ENCODE assay signal across 9 cellular contexts in genomic region chr1:156661932-156662587, GRCh38. TPM values are rescaled to one million over a fixed set of nuclear protein-coding genes. Genes with fewer than 3 reads are reported as not detected.
DNase-seq lines count a peak whose midpoint lies in the region; ATAC-seq and TF ChIP-seq lines count a peak whose summit lies in the region.
"Had no signal": no experiment of that assay in that cellular context is flagged by ENCODE, and none has a peak within 500 bp of the region (broad histone marks: within the 10 kb centered on the region; RNA-seq: fewer than 3 reads in every experiment).

No MANE protein-coding gene starts in this region.

- no peak overlapping the region for H3K9ac ChIP-seq in liver (ENCODE audit: low read depth in 1 of 2, low read length in 2 of 2)

- TF ChIP-seq CTCF in liver (IDR thresholded peaks at IDR 0.05; ENCODE audit: low read depth, low read length, missing input control) (no peak), upper lobe of right lung (IDR thresholded peaks at IDR 0.05) (no peak)

- TF ChIP-seq RAD21 in liver (IDR thresholded peaks at IDR 0.05), result no peak

- H3K27me3 ChIP-seq in liver (ENCODE audit: control insufficient read depth in 4 of 4, insufficient read depth in 4 of 4, low read length in 3 of 4), result peaks cover 0 to 2% (median under 1%) of the 10 kb centered on the region in 4 donors
- H3K27me3 ChIP-seq in upper lobe of right lung, result peaks cover 2% of the 10 kb centered on the region

- no peak for DNase-seq in activated CD4-positive, alpha-beta memory T cell treated with anti-CD3 and anti-CD28 coated beads, Interleukin-2, amount 10 ng/mL, durations not matched to agents 7 days and 5 days
- DNase-seq in activated CD4-positive, alpha-beta memory T cell treated with anti-CD3 and anti-CD28 coated beads for 36 hours, result no peak
- peak in 47 of 56 donors; percentile 22 to 87 (median 58) for DNase-seq in amygdala (lab: John Stamatoyannopoulos, UW)
- no peak for DNase-seq in upper lobe of right lung
- no peak for DNase-seq in NCI-H1694 treated with DMSO at 0.1 percent for 48 hours (lab: John Stamatoyannopoulos, UW)
- DNase-seq in NK-92 treated with Interleukin-12 subunit alpha and Interleukin-12 subunit beta, amount 100 ng/mL, for 24 hours (lab: John Stamatoyannopoulos, UW), result no peak

- H3K4me3 ChIP-seq in liver (ENCODE audit: low read depth in 1 of 3, low read length in 3 of 3) (no peak overlapping the region), upper lobe of right lung (no peak overlapping the region)

- POLR2A ChIA-PET in activated CD4-positive, alpha-beta memory T cell treated with anti-CD3 and anti-CD28 coated beads, Interleukin-2, amount 10 ng/mL, durations not matched to agents 7 days and 5 days (lab: Charles Lee), result interaction anchor here (0.8 to 2.6 kb wide), 10 partner anchors 10 to 161 kb away, joined by 3 to 17 read pairs (median 4); partner anchors contain the start of genes ISG20L2, MEF2D, METTL25B and NES
- POLR2A ChIA-PET in activated CD4-positive, alpha-beta memory T cell treated with anti-CD3 and anti-CD28 coated beads for 36 hours (lab: Charles Lee), result interaction anchor here (0.7 to 1.3 kb wide), 3 partner anchors 14 to 67 kb away, joined by 3 read pairs; partner anchors contain the start of gene ISG20L2

- intact Hi-C loops in activated CD4-positive, alpha-beta memory T cell treated with anti-CD3 and anti-CD28 coated beads for 36 hours (cut with micrococcal nuclease), result loop anchor here (2.0 kb wide), 1 partner anchor 43 kb away; the partner anchor contains the start of gene CRABP2
- intact Hi-C loops in upper lobe of right lung (cut with DNase I), result no loop called here

- peaks cover 74% of the 10 kb centered on the region for H3K4me1 Mint-ChIP-seq in activated CD4-positive, alpha-beta memory T cell treated with anti-CD3 and anti-CD28 coated beads, Interleukin-2, amount 10 ng/mL, durations not matched to agents 7 days and 5 days
- H3K4me1 Mint-ChIP-seq in activated CD4-positive, alpha-beta memory T cell treated with anti-CD3 and anti-CD28 coated beads for 36 hours (ENCODE audit: low read depth), result peaks cover 32% of the 10 kb centered on the region

- 62% methylated on average over 8 of the region's 8 CpGs for WGBS in liver

- H3K9me3 Mint-ChIP-seq in activated CD4-positive, alpha-beta memory T cell treated with anti-CD3 and anti-CD28 coated beads, Interleukin-2, amount 10 ng/mL, durations not matched to agents 7 days and 5 days, result no peaks in the 10 kb centered on the region
- H3K9me3 Mint-ChIP-seq in activated CD4-positive, alpha-beta memory T cell treated with anti-CD3 and anti-CD28 coated beads for 36 hours, result no peaks in the 10 kb centered on the region
- H3K9me3 Mint-ChIP-seq: central memory CD8-positive, alpha-beta T cell had no signal

- ATAC-seq in upper lobe of right lung, result no peak
- ATAC-seq in HG02642 (IDR thresholded peaks at IDR 0.05; ENCODE audit: poor library complexity, unreplicated experiment), result no peak

- H3K27ac ChIP-seq in liver (ENCODE audit: low read depth in 1 of 2, low read length in 2 of 2) (peak overlapping the region; percentile 28 to 55), upper lobe of right lung (peak overlapping the region; percentile 69)

- H3K9me3 ChIP-seq in liver (ENCODE audit: control insufficient read depth in 4 of 4, low read length in 3 of 4), result no peaks in the 10 kb centered on the region
- no peaks in the 10 kb centered on the region for H3K9me3 ChIP-seq in upper lobe of right lung

- no peaks in the 10 kb centered on the region for H3K36me3 ChIP-seq in liver (ENCODE audit: control insufficient read depth in 4 of 4, insufficient read depth in 3 of 4, low read depth in 1 of 4, low read length in 3 of 4)
- no peaks in the 10 kb centered on the region for H3K36me3 ChIP-seq in upper lobe of right lung

- peak overlapping the region; percentile 86 for H3K27ac Mint-ChIP-seq in activated CD4-positive, alpha-beta memory T cell treated with anti-CD3 and anti-CD28 coated beads, Interleukin-2, amount 10 ng/mL, durations not matched to agents 7 days and 5 days
- no peak overlapping the region for H3K27ac Mint-ChIP-seq in activated CD4-positive, alpha-beta memory T cell treated with anti-CD3 and anti-CD28 coated beads for 36 hours

- H3K4me3 Mint-ChIP-seq in activated CD4-positive, alpha-beta memory T cell treated with anti-CD3 and anti-CD28 coated beads, Interleukin-2, amount 10 ng/mL, durations not matched to agents 7 days and 5 days, result peak overlapping the region; percentile 83
- no peak overlapping the region for H3K4me3 Mint-ChIP-seq in activated CD4-positive, alpha-beta memory T cell treated with anti-CD3 and anti-CD28 coated beads for 36 hours

- peaks cover 3% of the 10 kb centered on the region for H3K36me3 Mint-ChIP-seq in activated CD4-positive, alpha-beta memory T cell treated with anti-CD3 and anti-CD28 coated beads, Interleukin-2, amount 10 ng/mL, durations not matched to agents 7 days and 5 days (ENCODE audit: low read depth)
- H3K36me3 Mint-ChIP-seq in activated CD4-positive, alpha-beta memory T cell treated with anti-CD3 and anti-CD28 coated beads for 36 hours, result no peaks in the 10 kb centered on the region

- CTCF ChIA-PET in activated CD4-positive, alpha-beta memory T cell treated with anti-CD3 and anti-CD28 coated beads, Interleukin-2, amount 10 ng/mL, durations not matched to agents 7 days and 5 days (lab: Charles Lee), result interaction anchor here (0.8 to 8.7 kb wide), 11 partner anchors 10 to 276 kb away, joined by 3 to 275 read pairs (median 26); partner anchors contain the start of genes HAPLN2, ISG20L2, METTL25B and NES
- CTCF ChIA-PET in activated CD4-positive, alpha-beta memory T cell treated with anti-CD3 and anti-CD28 coated beads for 36 hours (lab: Charles Lee), result interaction anchor here (0.7 to 8.7 kb wide), 15 partner anchors 9 to 228 kb away, joined by 3 to 209 read pairs (median 5); partner anchors contain the start of genes CRABP2, ISG20L2, METTL25B and NAXE

- H3K4me1 ChIP-seq in liver (ENCODE audit: control insufficient read depth in 4 of 4, insufficient read depth in 4 of 4, low read length in 3 of 4) (peaks cover 0 to 25% (median 17%) of the 10 kb centered on the region in 4 donors), upper lobe of right lung (peaks cover 78% of the 10 kb centered on the region)

- peaks cover 18% of the 10 kb centered on the region for H3K27me3 Mint-ChIP-seq in activated CD4-positive, alpha-beta memory T cell treated with anti-CD3 and anti-CD28 coated beads, Interleukin-2, amount 10 ng/mL, durations not matched to agents 7 days and 5 days
- peaks cover 8% of the 10 kb centered on the region for H3K27me3 Mint-ChIP-seq in activated CD4-positive, alpha-beta memory T cell treated with anti-CD3 and anti-CD28 coated beads for 36 hours

TF ChIP-seq in liver, 16 proteins besides CTCF, POLR2A, EP300 and RAD21:
- TF ChIP-seq HNF4G (IDR thresholded peaks at IDR 0.05), result no peak
- TF ChIP-seq NR2F2 (IDR thresholded peaks at IDR 0.05), result no peak

RNA-seq across cellular contexts. Expression of gene NES, which starts 15.1 kb away (rescaled TPM):
- not detected for total RNA-seq in activated CD4-positive, alpha-beta memory T cell treated with anti-CD3 and anti-CD28 coated beads, Interleukin-2, amount 10 ng/mL, durations not matched to agents 7 days and 5 days
- total RNA-seq in activated CD4-positive, alpha-beta memory T cell treated with anti-CD3 and anti-CD28 coated beads for 36 hours, result under 1 TPM in 1 of 2 experiments, not detected in 1; 0.07 TPM
- 1 to 10 TPM; 1.4 to 2.5 TPM for total RNA-seq in liver
- polyA plus RNA-seq in liver, result 1 to 10 TPM in 1 of 2 donors, under 1 TPM in 1; 0.15 to 3.1 TPM
- total RNA-seq in upper lobe of right lung, result 54.7 TPM

RNA-seq across cellular contexts. Expression of gene BCAN, which starts 20.1 kb away (rescaled TPM):
- not detected for total RNA-seq in activated CD4-positive, alpha-beta memory T cell treated with anti-CD3 and anti-CD28 coated beads, Interleukin-2, amount 10 ng/mL, durations not matched to agents 7 days and 5 days
- not detected for total RNA-seq in activated CD4-positive, alpha-beta memory T cell treated with anti-CD3 and anti-CD28 coated beads for 36 hours
- total RNA-seq in liver (not detected), upper lobe of right lung (not detected)
- under 1 TPM in 1 of 2 donors, not detected in 1; 0.02 TPM for polyA plus RNA-seq in liver

RNA-seq across cellular contexts. Expression of gene HAPLN2, which starts 42.8 kb away (rescaled TPM):
- not detected for total RNA-seq in activated CD4-positive, alpha-beta memory T cell treated with anti-CD3 and anti-CD28 coated beads, Interleukin-2, amount 10 ng/mL, durations not matched to agents 7 days and 5 days
- under 1 TPM; 0.21 to 0.34 TPM for total RNA-seq in activated CD4-positive, alpha-beta memory T cell treated with anti-CD3 and anti-CD28 coated beads for 36 hours
- under 1 TPM in 1 of 2 donors, not detected in 1; 0.08 TPM for total RNA-seq in liver
- under 1 TPM in 1 of 2 donors, not detected in 1; 0.03 TPM for polyA plus RNA-seq in liver
- total RNA-seq in upper lobe of right lung, result 0.78 TPM

RNA-seq across cellular contexts. Expression of gene CRABP2, which starts 43.3 kb away (rescaled TPM):
- total RNA-seq in activated CD4-positive, alpha-beta memory T cell treated with anti-CD3 and anti-CD28 coated beads, Interleukin-2, amount 10 ng/mL, durations not matched to agents 7 days and 5 days, result 1 to 10 TPM in 1 of 2 experiments, under 1 TPM in 1; 0.58 to 1.2 TPM
- 1 to 10 TPM; 1.1 to 2.3 TPM for total RNA-seq in activated CD4-positive, alpha-beta memory T cell treated with anti-CD3 and anti-CD28 coated beads for 36 hours
- total RNA-seq in liver (under 1 TPM in 1 of 2 donors, not detected in 1; 0.14 TPM), upper lobe of right lung (1.4 TPM)
- under 1 TPM in 1 of 2 donors, not detected in 1; 0.22 TPM for polyA plus RNA-seq in liver

Comparison
In these comparisons a context has a peak if more than half of its experiments do, and no peak if none do; other contexts are left out.
1. DNase-seq: peak in amygdala (47 of 56); none in activated CD4-positive, alpha-beta memory T cell treated with anti-CD3 and anti-CD28 coated beads, Interleukin-2, amount 10 ng/mL, durations not matched to agents 7 days and 5 days (single experiment), activated CD4-positive, alpha-beta memory T cell treated with anti-CD3 and anti-CD28 coated beads for 36 hours (single experiment), upper lobe of right lung (single experiment), NCI-H1694 treated with DMSO at 0.1 percent for 48 hours (single experiment) and NK-92 treated with Interleukin-12 subunit alpha and Interleukin-12 subunit beta, amount 100 ng/mL, for 24 hours (single experiment).
2. RNA of gene NES, which starts 15.1 kb away (total RNA-seq): 54.7 TPM in upper lobe of right lung (single experiment); 1.4 to 2.5 TPM in liver, 0.07 TPM in activated CD4-positive, alpha-beta memory T cell treated with anti-CD3 and anti-CD28 coated beads for 36 hours and not detected in activated CD4-positive, alpha-beta memory T cell treated with anti-CD3 and anti-CD28 coated beads, Interleukin-2, amount 10 ng/mL, durations not matched to agents 7 days and 5 days; every median in the first group is over 10 times any median in the second.